ENCODE assay signal across 13 cellular contexts in genomic region chr3:120285508-120285841, GRCh38. TPM values are rescaled to one million over a fixed set of nuclear protein-coding genes. Genes with fewer than 3 reads are reported as not detected.
DNase-seq lines count a peak whose midpoint lies in the region; ATAC-seq and TF ChIP-seq lines count a peak whose summit lies in the region.
"Had no signal": no experiment of that assay in that cellular context is flagged by ENCODE, and none has a peak within 500 bp of the region (broad histone marks: within the 10 kb centered on the region; RNA-seq: fewer than 3 reads in every experiment).

No MANE protein-coding gene starts in this region.

- DNase-seq in BE2C (no peak), WTC11 (ENCODE audit: low spot score) (no peak), glutamatergic neuron (no peak), retinal pigment epithelial cell (ENCODE audit: low read depth) (no peak), sciatic nerve (ENCODE audit: low spot score) (no peak)
- DNase-seq in stimulated activated naive CD8-positive, alpha-beta T cell treated with anti-CD3 and anti-CD28 coated beads, Interleukin-15, amount 100 ng/mL, for 72 hours: no peak
- no peak for DNase-seq in activated naive CD4-positive, alpha-beta T cell treated with anti-CD3 and anti-CD28 coated beads, Interleukin-2, amount 10 ng/mL, durations not matched to agents 7 days and 5 days
- DNase-seq: activated CD4-positive, CD25-positive, alpha-beta regulatory T cell; activated naive CD4-positive, alpha-beta T cell treated with anti-CD3 and anti-CD28 coated beads for 36 hours; CD8-positive, alpha-beta memory T cell; foreskin keratinocyte; natural killer cell had no signal

- H3K9me3 ChIP-seq in BE2C: peaks cover 4% of the 10 kb centered on the region

- H3K27me3 Mint-ChIP-seq in WTC11 (ENCODE audit: low read depth): peaks cover 55% of the 10 kb centered on the region
- H3K27me3 Mint-ChIP-seq in glutamatergic neuron (ENCODE audit: unreplicated experiment): peaks cover 15% of the 10 kb centered on the region
- peaks cover 81% of the 10 kb centered on the region for H3K27me3 Mint-ChIP-seq in stimulated activated naive CD8-positive, alpha-beta T cell treated with anti-CD3 and anti-CD28 coated beads, Interleukin-15, amount 100 ng/mL, for 72 hours
- H3K27me3 Mint-ChIP-seq in activated naive CD4-positive, alpha-beta T cell treated with anti-CD3 and anti-CD28 coated beads, Interleukin-2, amount 10 ng/mL, durations not matched to agents 7 days and 5 days: peaks cover 64% of the 10 kb centered on the region

- H3K36me3 Mint-ChIP-seq in WTC11: no peaks in the 10 kb centered on the region
- H3K36me3 Mint-ChIP-seq in glutamatergic neuron (ENCODE audit: unreplicated experiment): peaks cover 7% of the 10 kb centered on the region
- H3K36me3 Mint-ChIP-seq in activated naive CD4-positive, alpha-beta T cell treated with anti-CD3 and anti-CD28 coated beads, Interleukin-2, amount 10 ng/mL, durations not matched to agents 7 days and 5 days: no peaks in the 10 kb centered on the region
- H3K36me3 Mint-ChIP-seq: natural killer cell had no signal

- no peak overlapping the region for H3K27ac Mint-ChIP-seq in WTC11
- H3K27ac Mint-ChIP-seq in glutamatergic neuron (ENCODE audit: unreplicated experiment): no peak overlapping the region
- no peak overlapping the region for H3K27ac Mint-ChIP-seq in stimulated activated naive CD8-positive, alpha-beta T cell treated with anti-CD3 and anti-CD28 coated beads, Interleukin-15, amount 100 ng/mL, for 72 hours
- no peak overlapping the region for H3K27ac Mint-ChIP-seq in activated naive CD4-positive, alpha-beta T cell treated with anti-CD3 and anti-CD28 coated beads, Interleukin-2, amount 10 ng/mL, durations not matched to agents 7 days and 5 days
- H3K27ac Mint-ChIP-seq: activated naive CD4-positive, alpha-beta T cell treated with anti-CD3 and anti-CD28 coated beads for 36 hours; CD8-positive, alpha-beta memory T cell; natural killer cell had no signal

- TF ChIP-seq CTCF in BE2C (IDR thresholded peaks at IDR 0.05; ENCODE audit: low read depth, low read length) (no peak), WTC11 (IDR thresholded peaks at IDR 0.05) (no peak), glutamatergic neuron (IDR thresholded peaks at IDR 0.05; ENCODE audit: partially characterized antibody, unreplicated experiment) (no peak), retinal pigment epithelial cell (conservative IDR thresholded peaks at IDR 0.05; ENCODE audit: low read depth, low read length) (no peak)

- H3K9me3 Mint-ChIP-seq in WTC11: peaks cover 11% of the 10 kb centered on the region
- H3K9me3 Mint-ChIP-seq in glutamatergic neuron (ENCODE audit: unreplicated experiment): peaks cover 8% of the 10 kb centered on the region
- H3K9me3 Mint-ChIP-seq in stimulated activated naive CD8-positive, alpha-beta T cell treated with anti-CD3 and anti-CD28 coated beads, Interleukin-15, amount 100 ng/mL, for 72 hours: peaks cover 4 to 7% of the 10 kb centered on the region in 2 donors
- peaks cover 6% of the 10 kb centered on the region for H3K9me3 Mint-ChIP-seq in activated naive CD4-positive, alpha-beta T cell treated with anti-CD3 and anti-CD28 coated beads, Interleukin-2, amount 10 ng/mL, durations not matched to agents 7 days and 5 days
- H3K9me3 Mint-ChIP-seq: activated naive CD4-positive, alpha-beta T cell treated with anti-CD3 and anti-CD28 coated beads for 36 hours; natural killer cell had no signal

- peak overlapping the region; percentile 14 for H3K4me3 ChIP-seq in BE2C (ENCODE audit: low read depth, low read length)
- H3K4me3 ChIP-seq in retinal pigment epithelial cell (ENCODE audit: low read length): peak overlapping the region; percentile 37

- POLR2A ChIA-PET in WTC11 (lab: Charles Lee): interaction anchor here (0.9 kb wide), 1 partner anchor 108 kb away, joined by 3 read pairs; no protein-coding TSS in a partner anchor

- CTCF ChIA-PET in WTC11 (lab: Charles Lee): interaction anchor here (0.6 to 2.0 kb wide), 2 partner anchors 20 to 132 kb away, joined by 4 to 9 read pairs; no protein-coding TSS in a partner anchor
- CTCF ChIA-PET in activated naive CD4-positive, alpha-beta T cell treated with anti-CD3 and anti-CD28 coated beads, Interleukin-2, amount 10 ng/mL, durations not matched to agents 7 days and 5 days (lab: Charles Lee): interaction anchor here (0.7 kb wide), 1 partner anchor 10 kb away, joined by 3 read pairs; no protein-coding TSS in a partner anchor

- no peaks in the 10 kb centered on the region for H3K4me1 ChIP-seq in BE2C
- H3K4me1 ChIP-seq: foreskin keratinocyte had no signal

- H3K4me3 Mint-ChIP-seq in WTC11 (peak overlapping the region; percentile 52), glutamatergic neuron (ENCODE audit: unreplicated experiment) (peak overlapping the region; percentile 72)
- H3K4me3 Mint-ChIP-seq in stimulated activated naive CD8-positive, alpha-beta T cell treated with anti-CD3 and anti-CD28 coated beads, Interleukin-15, amount 100 ng/mL, for 72 hours: no peak overlapping the region
- no peak overlapping the region for H3K4me3 Mint-ChIP-seq in activated naive CD4-positive, alpha-beta T cell treated with anti-CD3 and anti-CD28 coated beads, Interleukin-2, amount 10 ng/mL, durations not matched to agents 7 days and 5 days
- H3K4me3 Mint-ChIP-seq: natural killer cell had no signal

- peak; percentile 65 for ATAC-seq in WTC11
- ATAC-seq in stimulated activated naive CD8-positive, alpha-beta T cell treated with anti-CD3 and anti-CD28 coated beads, Interleukin-15, amount 100 ng/mL, for 72 hours: no peak
- no peak for ATAC-seq in sciatic nerve
- no peak for ATAC-seq in HG03108 (IDR thresholded peaks at IDR 0.05; ENCODE audit: unreplicated experiment)
- ATAC-seq: natural killer cell had no signal

- H3K36me3 ChIP-seq in BE2C: no peaks in the 10 kb centered on the region

- peaks cover 9% of the 10 kb centered on the region for H3K27me3 ChIP-seq in BE2C

- H3K4me1 Mint-ChIP-seq in WTC11 (peaks cover 14% of the 10 kb centered on the region), glutamatergic neuron (ENCODE audit: low read depth, unreplicated experiment) (peaks cover 11% of the 10 kb centered on the region)
- no peaks in the 10 kb centered on the region for H3K4me1 Mint-ChIP-seq in stimulated activated naive CD8-positive, alpha-beta T cell treated with anti-CD3 and anti-CD28 coated beads, Interleukin-15, amount 100 ng/mL, for 72 hours
- H3K4me1 Mint-ChIP-seq in activated naive CD4-positive, alpha-beta T cell treated with anti-CD3 and anti-CD28 coated beads, Interleukin-2, amount 10 ng/mL, durations not matched to agents 7 days and 5 days: no peaks in the 10 kb centered on the region
- H3K4me1 Mint-ChIP-seq: natural killer cell had no signal

- intact Hi-C loops in sciatic nerve (cut with DNase I): no loop called here

TF ChIP-seq in WTC11, 78 proteins besides CTCF, POLR2A, EP300 and RAD21:
- TF ChIP-seq, protein P1, sequence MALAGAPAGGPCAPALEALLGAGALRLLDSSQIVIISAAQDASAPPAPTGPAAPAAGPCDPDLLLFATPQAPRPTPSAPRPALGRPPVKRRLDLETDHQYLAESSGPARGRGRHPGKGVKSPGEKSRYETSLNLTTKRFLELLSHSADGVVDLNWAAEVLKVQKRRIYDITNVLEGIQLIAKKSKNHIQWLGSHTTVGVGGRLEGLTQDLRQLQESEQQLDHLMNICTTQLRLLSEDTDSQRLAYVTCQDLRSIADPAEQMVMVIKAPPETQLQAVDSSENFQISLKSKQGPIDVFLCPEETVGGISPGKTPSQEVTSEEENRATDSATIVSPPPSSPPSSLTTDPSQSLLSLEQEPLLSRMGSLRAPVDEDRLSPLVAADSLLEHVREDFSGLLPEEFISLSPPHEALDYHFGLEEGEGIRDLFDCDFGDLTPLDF (CRISPR knock-in tag; IDR thresholded peaks at IDR 0.05): 0 out of 2 replicates have a peak, but pooled peaks have one; percentile 4
- TF ChIP-seq JUN (CRISPR knock-in tag; IDR thresholded peaks at IDR 0.05) (0 out of 2 replicates have a peak, but pooled peaks have one; percentile 3), ZNF138 (CRISPR knock-in tag; conservative IDR thresholded peaks at IDR 0.05) (peak; percentile 5; the same call in 1 of the 2 replicates), TEAD4 (CRISPR knock-in tag; IDR thresholded peaks at IDR 0.05) (no peak), CREM (CRISPR knock-in tag; IDR thresholded peaks at IDR 0.05) (0 out of 2 replicates have a peak, but pooled peaks have one; percentile 8), SMAD4 (CRISPR knock-in tag; IDR thresholded peaks at IDR 0.05) (peak; percentile 31; the same call in 1 of the 2 replicates)
- TF ChIP-seq, protein P2, sequence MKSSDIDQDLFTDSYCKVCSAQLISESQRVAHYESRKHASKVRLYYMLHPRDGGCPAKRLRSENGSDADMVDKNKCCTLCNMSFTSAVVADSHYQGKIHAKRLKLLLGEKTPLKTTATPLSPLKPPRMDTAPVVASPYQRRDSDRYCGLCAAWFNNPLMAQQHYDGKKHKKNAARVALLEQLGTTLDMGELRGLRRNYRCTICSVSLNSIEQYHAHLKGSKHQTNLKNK (CRISPR knock-in tag; IDR thresholded peaks at IDR 0.05): no peak

RNA-seq across cellular contexts. Expression of gene GPR156, which starts 0.5 kb away (rescaled TPM):
- 0.90 TPM for polyA plus RNA-seq in BE2C (2012; ENCODE audit: insufficient read depth, insufficient read length, low read depth)
- 0.72 to 1.8 TPM (median 1.5 TPM) in 3 replicates for total RNA-seq in WTC11 (2021)
- total RNA-seq in glutamatergic neuron (ENCODE audit: unreplicated experiment): 0.83 TPM
- total RNA-seq in sciatic nerve: 0.98 TPM
- total RNA-seq: activated naive CD4-positive, alpha-beta T cell treated with anti-CD3 and anti-CD28 coated beads for 36 hours had no signal
- polyA plus RNA-seq: CD8-positive, alpha-beta memory T cell had no signal

Comparison
In these comparisons a context has a peak if more than half of its experiments do, and no peak if none do; other contexts are left out.
1. H3K4me3 Mint-ChIP-seq: peak in WTC11 (single experiment) and glutamatergic neuron (single experiment); none in stimulated activated naive CD8-positive, alpha-beta T cell treated with anti-CD3 and anti-CD28 coated beads, Interleukin-15, amount 100 ng/mL, for 72 hours (0 of 2) and activated naive CD4-positive, alpha-beta T cell treated with anti-CD3 and anti-CD28 coated beads, Interleukin-2, amount 10 ng/mL, durations not matched to agents 7 days and 5 days (single experiment).